ENCODE assay signal across 10 cellular contexts in genomic region chr1:1775364-1776226, GRCh38. TPM values are rescaled to one million over a fixed set of nuclear protein-coding genes. Genes with fewer than 3 reads are reported as not detected.
DNase-seq lines count a peak whose midpoint lies in the region; ATAC-seq and TF ChIP-seq lines count a peak whose summit lies in the region.
"Had no signal": no experiment of that assay in that cellular context is flagged by ENCODE, and none has a peak within 500 bp of the region (broad histone marks: within the 10 kb centered on the region; RNA-seq: fewer than 3 reads in every experiment).

No MANE protein-coding gene starts in this region.

- H3K9me3 Mint-ChIP-seq in activated CD4-positive, alpha-beta T cell treated with anti-CD3 and anti-CD28 coated beads, Interleukin-2, amount 10 ng/mL, durations not matched to agents 24 days and 14 days = peaks cover 5% of the 10 kb centered on the region
- H3K9me3 Mint-ChIP-seq in endothelial cell (ENCODE audit: unreplicated experiment) = no peaks in the 10 kb centered on the region

- H3K27me3 ChIP-seq in NT2/D1 (ENCODE audit: insufficient read depth, insufficient read length) = no peaks in the 10 kb centered on the region
- no peaks in the 10 kb centered on the region for H3K27me3 ChIP-seq in stomach

- H3K27me3 Mint-ChIP-seq in activated CD4-positive, alpha-beta T cell treated with anti-CD3 and anti-CD28 coated beads, Interleukin-2, amount 10 ng/mL, durations not matched to agents 24 days and 14 days = no peaks in the 10 kb centered on the region
- H3K27me3 Mint-ChIP-seq in endothelial cell (ENCODE audit: unreplicated experiment) = peaks cover 14% of the 10 kb centered on the region

- H3K9me3 ChIP-seq in NT2/D1 (ENCODE audit: insufficient read depth, low read length) (peaks cover 13% of the 10 kb centered on the region), stomach (peaks cover 0 to 5% (median 1%) of the 10 kb centered on the region in 4 donors)

- peaks cover 35% of the 10 kb centered on the region for H3K36me3 ChIP-seq in NT2/D1 (ENCODE audit: insufficient read depth, insufficient read length, low read length)
- peaks cover 15 to 39% (median 21%) of the 10 kb centered on the region in 4 donors for H3K36me3 ChIP-seq in stomach

- no peak for DNase-seq in activated CD4-positive, alpha-beta T cell treated with anti-CD3 and anti-CD28 coated beads, Interleukin-2, amount 10 ng/mL, durations not matched to agents 24 days and 14 days
- no peak for DNase-seq in activated CD4-positive, alpha-beta T cell treated with anti-CD3 and anti-CD28 coated beads, Interleukin-2, amount 50 U/mL, for 48 hours
- DNase-seq in NT2/D1 (ENCODE audit: low read depth, low spot score) (no peak), endothelial cell (ENCODE audit: low spot score) (no peak), stomach (no peak), NCI-H1092 (lab: John Stamatoyannopoulos, UW) (no peak)
- DNase-seq: COR-L47, foreskin fibroblast had no signal

- H3K27ac ChIP-seq in stomach = peak overlapping the region in 4 of 5 donors; percentile 91 to 96 (median 95)

- WGBS in stomach, 5 donors = 45 to 63% (median 47%) methylated on average over 11 of the region's 11 CpGs

- intact Hi-C loops in activated CD4-positive, alpha-beta T cell treated with anti-CD3 and anti-CD28 coated beads, Interleukin-2, amount 10 ng/mL, durations not matched to agents 24 days and 14 days (cut with micrococcal nuclease) = loop anchor here (5.0 kb wide), 1 partner anchor 117 kb away; the partner anchor contains the start of gene GNB1
- intact Hi-C loops in stomach (cut with DNase I; ENCODE audit: low total_unique reads) = no loop called here

- peaks cover 37% of the 10 kb centered on the region for H3K36me3 Mint-ChIP-seq in activated CD4-positive, alpha-beta T cell treated with anti-CD3 and anti-CD28 coated beads, Interleukin-2, amount 10 ng/mL, durations not matched to agents 24 days and 14 days (ENCODE audit: low read depth)
- peaks cover 8% of the 10 kb centered on the region for H3K36me3 Mint-ChIP-seq in endothelial cell (ENCODE audit: low read depth, unreplicated experiment)

- TF ChIP-seq EP300 in stomach (IDR thresholded peaks at IDR 0.05) = no peak

- H3K4me1 ChIP-seq in NT2/D1 (ENCODE audit: insufficient read depth, insufficient read length) = peaks cover 16% of the 10 kb centered on the region
- H3K4me1 ChIP-seq in stomach = peaks cover 46 to 60% (median 58%) of the 10 kb centered on the region in 4 donors

- TF ChIP-seq CTCF in endothelial cell (IDR thresholded peaks at IDR 0.05; ENCODE audit: unreplicated experiment) (no peak), stomach (IDR thresholded peaks at IDR 0.05) (no peak)

- ATAC-seq in HG02885 (IDR thresholded peaks at IDR 0.05; ENCODE audit: poor library complexity, unreplicated experiment) = no peak
- ATAC-seq in GM18520 (IDR thresholded peaks at IDR 0.05; ENCODE audit: unreplicated experiment) = no peak

- peaks cover 39% of the 10 kb centered on the region for H3K4me1 Mint-ChIP-seq in activated CD4-positive, alpha-beta T cell treated with anti-CD3 and anti-CD28 coated beads, Interleukin-2, amount 10 ng/mL, durations not matched to agents 24 days and 14 days
- H3K4me1 Mint-ChIP-seq in endothelial cell (ENCODE audit: unreplicated experiment) = peaks cover 22% of the 10 kb centered on the region

- TF ChIP-seq POLR2A in stomach (IDR thresholded peaks at IDR 0.05) = no peak

- H3K4me3 ChIP-seq in NT2/D1 (ENCODE audit: insufficient read length, low read depth) = no peak overlapping the region
- H3K4me3 ChIP-seq in stomach = peak overlapping the region in 2 of 4 donors; percentile 8 to 88

- peak overlapping the region; percentile 8 for H3K9ac ChIP-seq in NT2/D1 (ENCODE audit: insufficient read length, low read depth)

- peak overlapping the region; percentile 41 for H3K4me3 Mint-ChIP-seq in activated CD4-positive, alpha-beta T cell treated with anti-CD3 and anti-CD28 coated beads, Interleukin-2, amount 10 ng/mL, durations not matched to agents 24 days and 14 days
- H3K4me3 Mint-ChIP-seq in endothelial cell (ENCODE audit: unreplicated experiment) = peak overlapping the region; percentile 82

- H3K27ac Mint-ChIP-seq in activated CD4-positive, alpha-beta T cell treated with anti-CD3 and anti-CD28 coated beads, Interleukin-2, amount 10 ng/mL, durations not matched to agents 24 days and 14 days = no peak overlapping the region
- no peak overlapping the region for H3K27ac Mint-ChIP-seq in endothelial cell (ENCODE audit: unreplicated experiment)

RNA-seq across cellular contexts. Expression of gene NADK, which starts 2.7 kb away (rescaled TPM):
- 91.3 and 94.5 TPM in 2 replicates for total RNA-seq in activated CD4-positive, alpha-beta T cell treated with anti-CD3 and anti-CD28 coated beads, Interleukin-2, amount 10 ng/mL, durations not matched to agents 24 days and 14 days
- total RNA-seq in endothelial cell (ENCODE audit: unreplicated experiment) (85.4 TPM), stomach (100 to 1,000 TPM in 3 of 5 donors, 10 to 100 TPM in 2; 69.9 to 202 (median 102) TPM)
- 10 to 100 TPM; 38.6 to 63.2 (median 45.9) TPM for polyA plus RNA-seq in stomach

RNA-seq across cellular contexts. Expression of gene CDK11A, which starts 51.4 kb away (rescaled TPM):
- 68.3 and 70.4 TPM in 2 replicates for total RNA-seq in activated CD4-positive, alpha-beta T cell treated with anti-CD3 and anti-CD28 coated beads, Interleukin-2, amount 10 ng/mL, durations not matched to agents 24 days and 14 days
- total RNA-seq in endothelial cell (ENCODE audit: unreplicated experiment) (109 TPM), stomach (100 to 1,000 TPM in 3 of 5 donors, 10 to 100 TPM in 2; 46.1 to 233 (median 126) TPM)
- 10 to 100 TPM; 27.3 to 68.7 (median 31.6) TPM for polyA plus RNA-seq in stomach
